ENCODE assay signal across 20 cellular contexts in genomic region chrY:19574939-19575338, GRCh38.
DNase-seq lines count a peak whose midpoint lies in the region; ATAC-seq and TF ChIP-seq lines count a peak whose summit lies in the region.
"Had no signal": no experiment of that assay in that cellular context is flagged by ENCODE, and none has a peak within 500 bp of the region (broad histone marks: within the 10 kb centered on the region; RNA-seq: fewer than 3 reads in every experiment).

No MANE protein-coding gene starts in this region.

- H3K4me3 ChIP-seq in suprapubic skin, result no peak overlapping the region
- H3K4me3 ChIP-seq: K562, PC-9 had no signal

- intact Hi-C loops in activated B cell treated with CpG ODN at 0.5 μM for 24 hours (cut with micrococcal nuclease), result loop anchor here (10.0 kb wide), 1 partner anchor 140 kb away; no protein-coding TSS in a partner anchor

- H3K4me3 Mint-ChIP-seq in activated B cell treated with CpG ODN at 0.5 μM for 24 hours, result no peak overlapping the region
- H3K4me3 Mint-ChIP-seq: CD4-positive, alpha-beta memory T cell; T-helper 1 cell treated with Interleukin-12 subunit alpha and Interleukin-12 subunit beta and Interleukin-4 antibody, amounts not matched to agents 30 μg/mL and 1 μg/mL, for 36 hours had no signal

- POLR2A ChIA-PET in activated B cell treated with CpG ODN at 0.5 μM for 24 hours (lab: Charles Lee), result no interaction called here
- POLR2A ChIA-PET in RWPE1 (lab: Yijun Ruan, JAX; ENCODE audit: low non-redundant PET), result no interaction called here

- H3K36me3 ChIP-seq in suprapubic skin, result no peaks in the 10 kb centered on the region
- H3K36me3 ChIP-seq: BE2C had no signal

- no peaks in the 10 kb centered on the region for H3K4me1 ChIP-seq in suprapubic skin
- H3K4me1 ChIP-seq: BE2C had no signal

- peaks cover 22% of the 10 kb centered on the region for H3K36me3 Mint-ChIP-seq in activated B cell treated with CpG ODN at 0.5 μM for 24 hours (ENCODE audit: low read depth)

- no peaks in the 10 kb centered on the region for H3K9me3 Mint-ChIP-seq in activated B cell treated with CpG ODN at 0.5 μM for 24 hours
- H3K9me3 Mint-ChIP-seq: CD4-positive, alpha-beta memory T cell; T-helper 1 cell treated with Interleukin-12 subunit alpha and Interleukin-12 subunit beta and Interleukin-4 antibody, amounts not matched to agents 30 μg/mL and 1 μg/mL, for 36 hours had no signal

- CTCF ChIA-PET in activated B cell treated with CpG ODN at 0.5 μM for 24 hours (lab: Charles Lee), result no interaction called here
- CTCF ChIA-PET in RWPE1 (lab: Yijun Ruan, JAX), result no interaction called here

- H3K9me3 ChIP-seq in suprapubic skin, result no peaks in the 10 kb centered on the region
- H3K9me3 ChIP-seq: BE2C had no signal

- no peaks in the 10 kb centered on the region for H3K27me3 ChIP-seq in suprapubic skin
- H3K27me3 ChIP-seq: BE2C had no signal

- no peak for TF ChIP-seq EP300 in suprapubic skin (IDR thresholded peaks at IDR 0.05)

- peak overlapping the region; percentile 30 for H3K27ac Mint-ChIP-seq in activated B cell treated with CpG ODN at 0.5 μM for 24 hours
- H3K27ac Mint-ChIP-seq: CD4-positive, alpha-beta memory T cell; T-helper 1 cell treated with Interleukin-12 subunit alpha and Interleukin-12 subunit beta and Interleukin-4 antibody, amounts not matched to agents 30 μg/mL and 1 μg/mL, for 36 hours had no signal

- DNase-seq in activated B cell treated with CpG ODN at 0.5 μM for 24 hours, result no peak
- DNase-seq in suprapubic skin (ENCODE audit: low spot score in 2 of 2), result no peak
- no peak for DNase-seq in RWPE1 (ENCODE audit: low spot score)
- DNase-seq: BE2C; CD4-positive, alpha-beta memory T cell; DMS79 treated with DMSO at 0.1 percent for 48 hours; GDM1; NCI-H1694 treated with DMSO at 0.1 percent for 48 hours; NCI-H345; NCI-H69; NK-92 treated with Interleukin-12 subunit alpha and Interleukin-12 subunit beta, amount 100 ng/mL, for 24 hours; PC-9 had no signal

- H3K27ac ChIP-seq in suprapubic skin (no peak overlapping the region), RWPE1 (no peak overlapping the region)
- H3K27ac ChIP-seq: HL-60, PC-9 had no signal

- no peaks in the 10 kb centered on the region for H3K27me3 Mint-ChIP-seq in activated B cell treated with CpG ODN at 0.5 μM for 24 hours
- H3K27me3 Mint-ChIP-seq: CD4-positive, alpha-beta memory T cell had no signal

- H3K4me1 Mint-ChIP-seq in activated B cell treated with CpG ODN at 0.5 μM for 24 hours, result peaks cover 46% of the 10 kb centered on the region

- TF ChIP-seq POLR2A in suprapubic skin (IDR thresholded peaks at IDR 0.05), result no peak

- ATAC-seq in GM18868 (IDR thresholded peaks at IDR 0.05; ENCODE audit: unreplicated experiment), result peak; percentile 42
- ATAC-seq in GM21515 (IDR thresholded peaks at IDR 0.05; ENCODE audit: unreplicated experiment), result peak; percentile 43
- ATAC-seq in HG03432 (IDR thresholded peaks at IDR 0.05; ENCODE audit: unreplicated experiment), result peak; percentile 33
- ATAC-seq in activated B cell treated with CpG ODN at 0.5 μM for 24 hours (ENCODE audit: low read depth), result no peak
- no peak for ATAC-seq in HG02938 (IDR thresholded peaks at IDR 0.05; ENCODE audit: unreplicated experiment)
- ATAC-seq in GM21737 (IDR thresholded peaks at IDR 0.05; ENCODE audit: unreplicated experiment), result no peak
- ATAC-seq: K562 had no signal

- no peak for TF ChIP-seq CTCF in activated B cell treated with CpG ODN at 0.5 μM for 24 hours (IDR thresholded peaks at IDR 0.05)
- no peak for TF ChIP-seq CTCF in suprapubic skin (IDR thresholded peaks at IDR 0.05)
- TF ChIP-seq CTCF in RWPE1 (conservative IDR thresholded peaks at IDR 0.05; ENCODE audit: low read depth), result no peak

Comparison
In these comparisons a context has a peak if more than half of its experiments do, and no peak if none do; other contexts are left out.
1. ATAC-seq: peak in GM18868 (single experiment), GM21515 (single experiment) and HG03432 (single experiment); none in activated B cell treated with CpG ODN at 0.5 μM for 24 hours (single experiment), HG02938 (single experiment) and GM21737 (single experiment).